In the genomic region with DNA sequence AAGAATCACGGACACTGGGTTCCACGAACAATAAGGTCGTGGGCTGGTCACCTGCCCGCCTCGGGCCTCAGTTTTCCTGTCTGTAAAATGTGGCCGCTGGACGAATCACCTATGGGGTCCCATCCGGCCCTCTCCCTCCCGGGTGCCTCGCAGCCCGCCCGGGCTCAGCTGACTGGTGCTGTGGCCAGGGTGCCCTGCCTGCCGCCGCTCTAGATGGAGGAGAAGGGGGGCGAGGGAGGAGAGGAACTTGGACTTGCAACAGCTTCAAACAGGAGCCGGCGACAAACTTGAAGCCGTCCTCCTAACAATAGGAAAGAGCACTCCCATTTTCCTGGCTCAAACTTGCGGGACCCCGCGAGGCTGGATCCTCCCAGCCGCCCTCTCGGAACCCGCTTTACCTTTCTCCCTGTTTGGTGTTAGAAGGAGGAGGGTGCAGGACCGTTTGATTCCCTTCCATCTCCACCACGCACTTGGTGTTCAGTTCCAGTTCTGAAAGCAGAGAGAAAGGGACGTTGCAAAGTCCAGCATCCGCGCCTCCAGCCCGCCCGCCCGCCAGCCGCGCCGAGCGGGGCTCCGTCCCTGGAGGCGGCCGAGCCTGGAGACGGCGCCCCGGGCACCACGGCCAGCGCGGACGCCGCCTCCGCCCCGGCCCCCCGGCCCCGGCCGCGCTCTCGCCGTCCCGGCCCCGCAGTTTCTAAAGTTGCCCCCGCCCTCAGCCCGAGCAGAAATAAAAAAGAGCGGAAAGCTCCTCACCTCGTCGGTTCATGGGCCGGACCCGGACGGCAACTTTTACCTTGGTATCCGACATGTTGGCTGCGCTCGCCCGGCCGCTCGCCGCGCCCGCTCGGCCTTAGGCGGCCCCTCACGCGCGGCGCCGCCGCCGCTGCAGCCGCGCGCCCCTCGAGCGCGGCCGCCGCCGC, we compare ENCODE assay signal across 1 cellular context.
TF ChIP-seq lines count a peak whose summit lies in the region.

No MANE protein-coding gene starts in this region.

TF ChIP-seq in HepG2, 621 proteins besides CTCF, POLR2A, EP300 and RAD21 (continued from another document and continues in another):
- TF ChIP-seq ZHX2 (IDR thresholded peaks at IDR 0.05; ENCODE audit: low read depth) (no peak; the same call in 1 of the 2 replicates), ZHX2 (CRISPR knock-in tag; IDR thresholded peaks at IDR 0.05; ENCODE audit: borderline replicate concordance) (no peak), ZBTB42 (CRISPR knock-in tag; IDR thresholded peaks at IDR 0.05) (no peak), SMAD9 (CRISPR knock-in tag; IDR thresholded peaks at IDR 0.05) (no peak), BHLHE40 (IDR thresholded peaks at IDR 0.05; ENCODE audit: low read length) (no peak), ZNF746 (CRISPR knock-in tag; IDR thresholded peaks at IDR 0.05) (peak; percentile 58; the same call in 1 of the 2 replicates), E2F5 (CRISPR knock-in tag; conservative IDR thresholded peaks at IDR 0.05) (no peak), POGZ (CRISPR knock-in tag; IDR thresholded peaks at IDR 0.05) (no peak; the same call in 1 of the 2 replicates), JARID2 (CRISPR knock-in tag; IDR thresholded peaks at IDR 0.05; ENCODE audit: insufficient replicate concordance) (no peak), NFIC (IDR thresholded peaks at IDR 0.05; ENCODE audit: low read length) (no peak), FOXJ3 (CRISPR knock-in tag; IDR thresholded peaks at IDR 0.05; ENCODE audit: borderline replicate concordance) (no peak), TBX2 (CRISPR knock-in tag; IDR thresholded peaks at IDR 0.05; ENCODE audit: borderline replicate concordance) (peak; percentile 48; the same call in 1 of the 2 replicates), HNRNPK (IDR thresholded peaks at IDR 0.05; ENCODE audit: low read depth, low read length, poor library complexity, severe bottlenecking) (no peak), SP1 (IDR thresholded peaks at IDR 0.05) (no peak), SP1 (CRISPR knock-in tag; IDR thresholded peaks at IDR 0.05) (no peak), MTA3 (CRISPR knock-in tag; IDR thresholded peaks at IDR 0.05) (no peak), HMGXB3 (CRISPR knock-in tag; IDR thresholded peaks at IDR 0.05; ENCODE audit: borderline replicate concordance) (no peak), ZNF138 (CRISPR knock-in tag; IDR thresholded peaks at IDR 0.05; ENCODE audit: low read depth) (0 out of 2 replicates have a peak, but pooled peaks have one; percentile 31), ZNF143 (CRISPR knock-in tag; IDR thresholded peaks at IDR 0.05) (no peak), ZNF205 (CRISPR knock-in tag; IDR thresholded peaks at IDR 0.05) (no peak), YEATS2 (CRISPR knock-in tag; IDR thresholded peaks at IDR 0.05; ENCODE audit: borderline replicate concordance) (no peak), ZFP36L1 (CRISPR knock-in tag; IDR thresholded peaks at IDR 0.05) (0 out of 2 replicates have a peak, but pooled peaks have one; percentile 18), ZNF570 (CRISPR knock-in tag; IDR thresholded peaks at IDR 0.05; ENCODE audit: borderline replicate concordance) (no peak), HNRNPL (IDR thresholded peaks at IDR 0.05; ENCODE audit: low read depth, low read length) (peak; percentile 79), ZNF567 (CRISPR knock-in tag; IDR thresholded peaks at IDR 0.05; ENCODE audit: borderline replicate concordance) (no peak), ZNF34 (CRISPR knock-in tag; IDR thresholded peaks at IDR 0.05; ENCODE audit: borderline replicate concordance) (0 out of 2 replicates have a peak, but pooled peaks have one; percentile 34), ZXDC (CRISPR knock-in tag; IDR thresholded peaks at IDR 0.05) (no peak; the same call in 1 of the 2 replicates), ATRX (CRISPR knock-in tag; IDR thresholded peaks at IDR 0.05; ENCODE audit: borderline replicate concordance) (no peak), ZMYM3 (CRISPR knock-in tag; IDR thresholded peaks at IDR 0.05) (peak; percentile 97)
- TF ChIP-seq, protein P1, sequence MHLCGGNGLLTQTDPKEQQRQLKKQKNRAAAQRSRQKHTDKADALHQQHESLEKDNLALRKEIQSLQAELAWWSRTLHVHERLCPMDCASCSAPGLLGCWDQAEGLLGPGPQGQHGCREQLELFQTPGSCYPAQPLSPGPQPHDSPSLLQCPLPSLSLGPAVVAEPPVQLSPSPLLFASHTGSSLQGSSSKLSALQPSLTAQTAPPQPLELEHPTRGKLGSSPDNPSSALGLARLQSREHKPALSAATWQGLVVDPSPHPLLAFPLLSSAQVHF (CRISPR knock-in tag; IDR thresholded peaks at IDR 0.05) = no peak
- TF ChIP-seq, protein P2, sequence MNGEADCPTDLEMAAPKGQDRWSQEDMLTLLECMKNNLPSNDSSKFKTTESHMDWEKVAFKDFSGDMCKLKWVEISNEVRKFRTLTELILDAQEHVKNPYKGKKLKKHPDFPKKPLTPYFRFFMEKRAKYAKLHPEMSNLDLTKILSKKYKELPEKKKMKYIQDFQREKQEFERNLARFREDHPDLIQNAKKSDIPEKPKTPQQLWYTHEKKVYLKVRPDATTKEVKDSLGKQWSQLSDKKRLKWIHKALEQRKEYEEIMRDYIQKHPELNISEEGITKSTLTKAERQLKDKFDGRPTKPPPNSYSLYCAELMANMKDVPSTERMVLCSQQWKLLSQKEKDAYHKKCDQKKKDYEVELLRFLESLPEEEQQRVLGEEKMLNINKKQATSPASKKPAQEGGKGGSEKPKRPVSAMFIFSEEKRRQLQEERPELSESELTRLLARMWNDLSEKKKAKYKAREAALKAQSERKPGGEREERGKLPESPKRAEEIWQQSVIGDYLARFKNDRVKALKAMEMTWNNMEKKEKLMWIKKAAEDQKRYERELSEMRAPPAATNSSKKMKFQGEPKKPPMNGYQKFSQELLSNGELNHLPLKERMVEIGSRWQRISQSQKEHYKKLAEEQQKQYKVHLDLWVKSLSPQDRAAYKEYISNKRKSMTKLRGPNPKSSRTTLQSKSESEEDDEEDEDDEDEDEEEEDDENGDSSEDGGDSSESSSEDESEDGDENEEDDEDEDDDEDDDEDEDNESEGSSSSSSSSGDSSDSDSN (CRISPR knock-in tag; IDR thresholded peaks at IDR 0.05) = peak; percentile 86
- TF ChIP-seq, protein P3, sequence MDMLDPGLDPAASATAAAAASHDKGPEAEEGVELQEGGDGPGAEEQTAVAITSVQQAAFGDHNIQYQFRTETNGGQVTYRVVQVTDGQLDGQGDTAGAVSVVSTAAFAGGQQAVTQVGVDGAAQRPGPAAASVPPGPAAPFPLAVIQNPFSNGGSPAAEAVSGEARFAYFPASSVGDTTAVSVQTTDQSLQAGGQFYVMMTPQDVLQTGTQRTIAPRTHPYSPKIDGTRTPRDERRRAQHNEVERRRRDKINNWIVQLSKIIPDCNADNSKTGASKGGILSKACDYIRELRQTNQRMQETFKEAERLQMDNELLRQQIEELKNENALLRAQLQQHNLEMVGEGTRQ (IDR thresholded peaks at IDR 0.05; ENCODE audit: low read depth, low read length) = no peak
- TF ChIP-seq, protein P3 (CRISPR knock-in tag; IDR thresholded peaks at IDR 0.05; ENCODE audit: borderline replicate concordance) = peak; percentile 55
- TF ChIP-seq, protein P4, sequence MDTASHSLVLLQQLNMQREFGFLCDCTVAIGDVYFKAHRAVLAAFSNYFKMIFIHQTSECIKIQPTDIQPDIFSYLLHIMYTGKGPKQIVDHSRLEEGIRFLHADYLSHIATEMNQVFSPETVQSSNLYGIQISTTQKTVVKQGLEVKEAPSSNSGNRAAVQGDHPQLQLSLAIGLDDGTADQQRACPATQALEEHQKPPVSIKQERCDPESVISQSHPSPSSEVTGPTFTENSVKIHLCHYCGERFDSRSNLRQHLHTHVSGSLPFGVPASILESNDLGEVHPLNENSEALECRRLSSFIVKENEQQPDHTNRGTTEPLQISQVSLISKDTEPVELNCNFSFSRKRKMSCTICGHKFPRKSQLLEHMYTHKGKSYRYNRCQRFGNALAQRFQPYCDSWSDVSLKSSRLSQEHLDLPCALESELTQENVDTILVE (CRISPR knock-in tag; IDR thresholded peaks at IDR 0.05) = no peak
